21 cellular contexts compared by ENCODE assay signal in genomic region chr7:69218634-69219033, GRCh38.
A peak's percentile ranks its signal among the peaks of the same experiment; 100 is the strongest.
DNase-seq lines count a peak whose midpoint lies in the region; FAIRE-seq and TF ChIP-seq lines count a peak whose summit lies in the region.
"Had no signal": no experiment of that assay in that cellular context is flagged by ENCODE, and none has a peak within 500 bp of the region (broad histone marks: within the 10 kb centered on the region; RNA-seq: fewer than 3 reads in every experiment).

No MANE protein-coding gene starts in this region.

- FAIRE-seq in astrocyte (lab: Jason Lieb, UNC) (peak; percentile 52), GM19239 (lab: Jason Lieb, UNC) (no peak)
- FAIRE-seq: G401.6, GM12891, H54 had no signal

- H3K27ac Mint-ChIP-seq in astrocyte (ENCODE audit: unreplicated experiment) = no peak overlapping the region
- peak overlapping the region in 2 of 3 experiments; percentile 8 to 13 for H3K27ac Mint-ChIP-seq in nephron
- H3K27ac Mint-ChIP-seq: CD8-positive, alpha-beta memory T cell; GM23338 had no signal

- H3K4me1 Mint-ChIP-seq in astrocyte (ENCODE audit: low read depth, unreplicated experiment) = no peaks in the 10 kb centered on the region
- peaks cover 28% of the 10 kb centered on the region for H3K4me1 Mint-ChIP-seq in nephron
- H3K4me1 Mint-ChIP-seq: CD8-positive, alpha-beta memory T cell; GM23338 had no signal

- no peaks in the 10 kb centered on the region for H3K36me3 Mint-ChIP-seq in astrocyte (ENCODE audit: low read depth, unreplicated experiment)
- H3K36me3 Mint-ChIP-seq in nephron (ENCODE audit: low read depth) = no peaks in the 10 kb centered on the region
- H3K36me3 Mint-ChIP-seq: CD8-positive, alpha-beta memory T cell had no signal

- no peak overlapping the region for H3K9ac ChIP-seq in astrocyte (ENCODE audit: low read length)
- H3K9ac ChIP-seq: BLaER1 treated with 17β-estradiol and CSF1 and Interleukin-3, amounts not matched to agents 10 nM and 100 nM had no signal

- no peak overlapping the region for H3K4me3 ChIP-seq in AG10803 (ENCODE audit: low read length)
- no peak overlapping the region for H3K4me3 ChIP-seq in LNCaP clone FGC (ENCODE audit: low read depth, low read length)
- no peak overlapping the region for H3K4me3 ChIP-seq in astrocyte (ENCODE audit: insufficient read depth, low read depth, low read length)
- H3K4me3 ChIP-seq: BLaER1 treated with 17β-estradiol and CSF1 and Interleukin-3, amounts not matched to agents 10 nM and 100 nM; GM23338 had no signal

- peak; percentile 51 for DNase-seq in AG10803 (ENCODE audit: low read depth)
- peak; percentile 6 for DNase-seq in LNCaP clone FGC (ENCODE audit: low read depth)
- no peak for DNase-seq in astrocyte (ENCODE audit: low read depth)
- no peak for DNase-seq in activated T-cell treated with anti-CD3 and anti-CD28 coated beads for 4 hours
- no peak for DNase-seq in GM19239 (ENCODE audit: insufficient read length, low spot score)
- DNase-seq: ACHN; AML-193; CD8-positive, alpha-beta memory T cell; COR-L47; DMS 273 treated with DMSO at 0.1 percent for 48 hours; DMS53; DND-41; EL; HCEC 1CT had no signal

- H3K9me3 Mint-ChIP-seq in astrocyte (ENCODE audit: unreplicated experiment) (peaks cover 11% of the 10 kb centered on the region), nephron (no peaks in the 10 kb centered on the region)

- no peak overlapping the region for H3K27ac ChIP-seq in astrocyte (ENCODE audit: low read depth, low read length)
- H3K27ac ChIP-seq: BLaER1 treated with 17β-estradiol and CSF1 and Interleukin-3, amounts not matched to agents 10 nM and 100 nM; HL-60 had no signal

- no peaks in the 10 kb centered on the region for H3K79me2 ChIP-seq in astrocyte (ENCODE audit: insufficient read depth, low read length)

- H3K4me3 Mint-ChIP-seq in astrocyte (ENCODE audit: unreplicated experiment) = no peak overlapping the region
- H3K4me3 Mint-ChIP-seq in nephron = peak overlapping the region in 1 of 3 experiments; percentile 7
- H3K4me3 Mint-ChIP-seq: CD8-positive, alpha-beta memory T cell; GM23338 had no signal

- H4K20me1 ChIP-seq in astrocyte (ENCODE audit: insufficient read depth, low read length) = no peaks in the 10 kb centered on the region
- H4K20me1 ChIP-seq: BLaER1 treated with 17β-estradiol and CSF1 and Interleukin-3, amounts not matched to agents 10 nM and 100 nM had no signal

- H3K9me3 ChIP-seq in astrocyte (ENCODE audit: insufficient read depth, low read depth, low read length) = no peaks in the 10 kb centered on the region
- H3K9me3 ChIP-seq: BLaER1 treated with 17β-estradiol and CSF1 and Interleukin-3, amounts not matched to agents 10 nM and 100 nM had no signal

- H3K36me3 ChIP-seq in astrocyte (ENCODE audit: insufficient read depth, low read length) = no peaks in the 10 kb centered on the region
- H3K36me3 ChIP-seq: BLaER1 treated with 17β-estradiol and CSF1 and Interleukin-3, amounts not matched to agents 10 nM and 100 nM had no signal

- H3K4me1 ChIP-seq in astrocyte (ENCODE audit: insufficient read depth, low read length) = no peaks in the 10 kb centered on the region
- H3K4me1 ChIP-seq: BLaER1 treated with 17β-estradiol and CSF1 and Interleukin-3, amounts not matched to agents 10 nM and 100 nM had no signal

- no peak for TF ChIP-seq CTCF in AG10803 (conservative IDR thresholded peaks at IDR 0.05; ENCODE audit: low read length)
- TF ChIP-seq CTCF in LNCaP clone FGC (IDR thresholded peaks at IDR 0.05; ENCODE audit: control insufficient read depth, extremely low read depth, insufficient read depth) = no peak
- TF ChIP-seq CTCF in astrocyte (IDR thresholded peaks at IDR 0.05; ENCODE audit: insufficient read depth, low read depth, low read length) = no peak
- no peak for TF ChIP-seq CTCF in nephron (IDR thresholded peaks at IDR 0.05; ENCODE audit: unreplicated experiment in 3 of 3)

- no peak overlapping the region for H2AFZ ChIP-seq in astrocyte (ENCODE audit: low read depth, low read length)
- H2AFZ ChIP-seq: GM23338 had no signal

- no peaks in the 10 kb centered on the region for H3K27me3 Mint-ChIP-seq in astrocyte (ENCODE audit: low read depth, unreplicated experiment)
- H3K27me3 Mint-ChIP-seq in nephron (ENCODE audit: low read depth) = peaks cover 57% of the 10 kb centered on the region

- H3K27me3 ChIP-seq in astrocyte (ENCODE audit: insufficient read depth, low read length) = no peaks in the 10 kb centered on the region
- H3K27me3 ChIP-seq: BLaER1 treated with 17β-estradiol and CSF1 and Interleukin-3, amounts not matched to agents 10 nM and 100 nM had no signal

- no peak overlapping the region for H3K4me2 ChIP-seq in astrocyte (ENCODE audit: low read length)
- H3K4me2 ChIP-seq: BLaER1 treated with 17β-estradiol and CSF1 and Interleukin-3, amounts not matched to agents 10 nM and 100 nM; GM23338 had no signal

Comparison
In these comparisons a context has a peak if more than half of its experiments do, and no peak if none do; other contexts are left out.
1. DNase-seq: peak in AG10803 (single experiment) and LNCaP clone FGC (single experiment); none in astrocyte (single experiment), activated T-cell treated with anti-CD3 and anti-CD28 coated beads for 4 hours (single experiment) and GM19239 (single experiment).